In the genomic region with DNA sequence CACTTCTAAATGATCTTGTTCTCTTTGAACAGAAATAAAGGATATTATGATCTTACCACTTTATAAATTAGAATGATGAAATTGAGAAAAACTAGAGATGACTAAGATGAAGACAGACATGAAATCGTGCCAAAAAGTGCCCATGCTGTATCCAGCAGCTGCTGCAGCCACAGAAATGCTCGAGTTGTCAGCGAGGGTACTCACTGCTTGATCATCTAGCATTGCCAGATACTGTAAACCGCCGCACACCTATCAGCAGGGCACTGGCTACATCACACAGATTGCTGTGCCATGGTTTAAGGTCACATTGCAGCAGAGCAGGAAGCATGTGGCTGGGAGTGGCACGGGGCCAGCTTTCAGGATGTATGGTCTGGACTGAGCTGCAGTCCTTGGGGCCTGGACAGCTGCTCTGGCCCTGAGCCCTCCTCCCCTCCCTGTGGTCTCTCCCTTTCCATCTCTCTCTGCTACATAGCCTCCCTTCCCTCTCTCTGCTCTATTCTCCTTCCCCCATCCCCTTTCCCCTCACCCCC, we compare ENCODE assay signal across 9 cellular contexts. TPM values are rescaled to one million over a fixed set of nuclear protein-coding genes. Genes with fewer than 3 reads are reported as not detected.
DNase-seq lines count a peak whose midpoint lies in the region; ATAC-seq and TF ChIP-seq lines count a peak whose summit lies in the region.
"Had no signal": no experiment of that assay in that cellular context is flagged by ENCODE, and none has a peak within 500 bp of the region (broad histone marks: within the 10 kb centered on the region; RNA-seq: fewer than 3 reads in every experiment).

No MANE protein-coding gene starts in this region.

- H3K36me3 ChIP-seq in SJCRH30 (no peaks in the 10 kb centered on the region), transverse colon (no peaks in the 10 kb centered on the region)
- H3K36me3 ChIP-seq: vagina had no signal

- intact Hi-C loops in activated CD8-positive, alpha-beta T cell treated with anti-CD3 and anti-CD28 coated beads for 36 hours (cut with micrococcal nuclease), result no loop called here
- intact Hi-C loops in transverse colon (cut with DNase I; ENCODE audit: low total_unique reads), result no loop called here

- H3K4me1 ChIP-seq in SJCRH30 (peaks cover 25% of the 10 kb centered on the region), transverse colon (peaks cover 0 to 4% (median 1%) of the 10 kb centered on the region in 4 donors)

- H3K36me3 Mint-ChIP-seq in activated CD8-positive, alpha-beta T cell treated with anti-CD3 and anti-CD28 coated beads for 36 hours (ENCODE audit: low read depth), result no peaks in the 10 kb centered on the region
- no peaks in the 10 kb centered on the region for H3K36me3 Mint-ChIP-seq in activated CD8-positive, alpha-beta T cell treated with anti-CD3 and anti-CD28 coated beads, Interleukin-2, amount 10 ng/mL, durations not matched to agents 7 days and 5 days (ENCODE audit: low read depth)

- H3K27me3 Mint-ChIP-seq in activated CD8-positive, alpha-beta T cell treated with anti-CD3 and anti-CD28 coated beads for 36 hours, result peaks cover 1% of the 10 kb centered on the region
- H3K27me3 Mint-ChIP-seq in activated CD8-positive, alpha-beta T cell treated with anti-CD3 and anti-CD28 coated beads, Interleukin-2, amount 10 ng/mL, durations not matched to agents 7 days and 5 days (ENCODE audit: low read depth), result no peaks in the 10 kb centered on the region

- peak; percentile 27 for ATAC-seq in activated CD8-positive, alpha-beta T cell treated with anti-CD3 and anti-CD28 coated beads for 36 hours
- ATAC-seq in activated CD8-positive, alpha-beta T cell treated with anti-CD3 and anti-CD28 coated beads, Interleukin-2, amount 10 ng/mL, durations not matched to agents 7 days and 5 days, result no peak

- TF ChIP-seq CTCF in activated CD8-positive, alpha-beta T cell treated with anti-CD3 and anti-CD28 coated beads for 36 hours (IDR thresholded peaks at IDR 0.05), result no peak
- TF ChIP-seq CTCF in transverse colon (IDR thresholded peaks at IDR 0.05) (no peak), GM10266 (IDR thresholded peaks at IDR 0.05; ENCODE audit: control insufficient read depth, insufficient read depth, low read depth, missing control alignments) (no peak)

- POLR2A ChIA-PET in activated CD8-positive, alpha-beta T cell treated with anti-CD3 and anti-CD28 coated beads for 36 hours (lab: Charles Lee), result no interaction called here
- POLR2A ChIA-PET in activated CD8-positive, alpha-beta T cell treated with anti-CD3 and anti-CD28 coated beads, Interleukin-2, amount 10 ng/mL, durations not matched to agents 7 days and 5 days (lab: Charles Lee), result no interaction called here

- CTCF ChIA-PET in activated CD8-positive, alpha-beta T cell treated with anti-CD3 and anti-CD28 coated beads for 36 hours (lab: Charles Lee), result no interaction called here
- CTCF ChIA-PET in activated CD8-positive, alpha-beta T cell treated with anti-CD3 and anti-CD28 coated beads, Interleukin-2, amount 10 ng/mL, durations not matched to agents 7 days and 5 days (lab: Charles Lee), result no interaction called here

- peak overlapping the region; percentile 61 for H3K27ac ChIP-seq in SJCRH30
- H3K27ac ChIP-seq in transverse colon, result no peak overlapping the region
- H3K27ac ChIP-seq: vagina had no signal

- H3K4me3 ChIP-seq in SJCRH30, result peak overlapping the region; percentile 39
- no peak overlapping the region for H3K4me3 ChIP-seq in transverse colon
- H3K4me3 ChIP-seq: vagina had no signal

- H3K9me3 ChIP-seq in SJCRH30 (replicated peaks) (no peaks in the 10 kb centered on the region), transverse colon (no peaks in the 10 kb centered on the region)
- H3K9me3 ChIP-seq: vagina had no signal

- H3K9me3 Mint-ChIP-seq in activated CD8-positive, alpha-beta T cell treated with anti-CD3 and anti-CD28 coated beads for 36 hours, result no peaks in the 10 kb centered on the region
- H3K9me3 Mint-ChIP-seq in activated CD8-positive, alpha-beta T cell treated with anti-CD3 and anti-CD28 coated beads, Interleukin-2, amount 10 ng/mL, durations not matched to agents 7 days and 5 days (ENCODE audit: insufficient read depth), result no peaks in the 10 kb centered on the region

- in situ Hi-C loops in transverse colon (cut with MboI; ENCODE audit: low pct_ligation_motif_present in 1 of 4, low pct_unique_long_range_greater_than_20kb in 1 of 4, low sequenced_read_pairs in 3 of 4), result no loop called here

- no peak for TF ChIP-seq EP300 in transverse colon (IDR thresholded peaks at IDR 0.05; ENCODE audit: low read depth)

- DNase-seq in activated CD8-positive, alpha-beta T cell treated with anti-CD3 and anti-CD28 coated beads for 36 hours, result peak; percentile 23
- no peak for DNase-seq in activated CD8-positive, alpha-beta T cell treated with anti-CD3 and anti-CD28 coated beads, Interleukin-2, amount 10 ng/mL, durations not matched to agents 7 days and 5 days
- DNase-seq in SJCRH30, result peak; percentile 95 to 96
- DNase-seq in glomerular endothelial cell (ENCODE audit: extremely low read depth, low read depth, low spot score), result peak; percentile 14
- DNase-seq in transverse colon, result peak; percentile 43
- no peak for DNase-seq in GM10266 (ENCODE audit: extremely low spot score)
- no peak for DNase-seq in activated gamma-delta T cell (lab: John Stamatoyannopoulos, UW)
- no peak for DNase-seq in T-helper 9 cell

- no peak overlapping the region for H3K27ac Mint-ChIP-seq in activated CD8-positive, alpha-beta T cell treated with anti-CD3 and anti-CD28 coated beads for 36 hours
- no peak overlapping the region for H3K27ac Mint-ChIP-seq in activated CD8-positive, alpha-beta T cell treated with anti-CD3 and anti-CD28 coated beads, Interleukin-2, amount 10 ng/mL, durations not matched to agents 7 days and 5 days

- 31 to 41% methylated on average over 6 of the region's 6 CpGs for WGBS in transverse colon (ENCODE audit: low coverage in 1 of 2), 2 donors

- H3K27me3 ChIP-seq in SJCRH30 (no peaks in the 10 kb centered on the region), transverse colon (no peaks in the 10 kb centered on the region)
- H3K27me3 ChIP-seq: vagina had no signal

- TF ChIP-seq POLR2A in transverse colon (IDR thresholded peaks at IDR 0.05), result no peak

- H3K4me1 Mint-ChIP-seq in activated CD8-positive, alpha-beta T cell treated with anti-CD3 and anti-CD28 coated beads for 36 hours (ENCODE audit: low read depth), result no peaks in the 10 kb centered on the region
- H3K4me1 Mint-ChIP-seq in activated CD8-positive, alpha-beta T cell treated with anti-CD3 and anti-CD28 coated beads, Interleukin-2, amount 10 ng/mL, durations not matched to agents 7 days and 5 days (ENCODE audit: low read depth), result no peaks in the 10 kb centered on the region

- no peak overlapping the region for H3K4me3 Mint-ChIP-seq in activated CD8-positive, alpha-beta T cell treated with anti-CD3 and anti-CD28 coated beads for 36 hours
- H3K4me3 Mint-ChIP-seq in activated CD8-positive, alpha-beta T cell treated with anti-CD3 and anti-CD28 coated beads, Interleukin-2, amount 10 ng/mL, durations not matched to agents 7 days and 5 days, result no peak overlapping the region

RNA-seq across cellular contexts. Expression of gene SEPTIN5, which starts 51.0 kb away (rescaled TPM):
- 1 to 10 TPM; 1.3 to 1.5 TPM for total RNA-seq in activated CD8-positive, alpha-beta T cell treated with anti-CD3 and anti-CD28 coated beads for 36 hours
- total RNA-seq in activated CD8-positive, alpha-beta T cell treated with anti-CD3 and anti-CD28 coated beads, Interleukin-2, amount 10 ng/mL, durations not matched to agents 7 days and 5 days, result under 1 TPM in 1 of 2 experiments, not detected in 1; 0.53 TPM
- 11.2 and 11.9 TPM in 2 replicates for total RNA-seq in SJCRH30 (2014; rRNA removed; shearing (Covaris generic))
- total RNA-seq in glomerular endothelial cell (7.7 and 18.9 TPM in 2 replicates), transverse colon (100 to 1,000 TPM in 1 of 4 donors, 1 to 10 TPM in 3; 2.5 to 709 (median 5.4) TPM)

RNA-seq across cellular contexts. Expression of gene GP1BB, which starts 60.0 kb away (rescaled TPM):
- total RNA-seq in activated CD8-positive, alpha-beta T cell treated with anti-CD3 and anti-CD28 coated beads for 36 hours, result not detected
- total RNA-seq in activated CD8-positive, alpha-beta T cell treated with anti-CD3 and anti-CD28 coated beads, Interleukin-2, amount 10 ng/mL, durations not matched to agents 7 days and 5 days, result not detected
- total RNA-seq in SJCRH30 (2014; rRNA removed; shearing (Covaris generic)), result 2.5 and 4.4 TPM in 2 replicates
- total RNA-seq in glomerular endothelial cell, result 0.78 and 8.8 TPM in 2 replicates
- 10 to 100 TPM in 1 of 4 donors, 1 to 10 TPM in 2, under 1 TPM in 1; 0.41 to 10.3 (median 1.8) TPM for total RNA-seq in transverse colon

Comparison
In these comparisons a context has a peak if more than half of its experiments do, and no peak if none do; other contexts are left out.
1. DNase-seq: peak in activated CD8-positive, alpha-beta T cell treated with anti-CD3 and anti-CD28 coated beads for 36 hours (single experiment), SJCRH30 (2 of 2), glomerular endothelial cell (single experiment) and transverse colon (single experiment); none in activated CD8-positive, alpha-beta T cell treated with anti-CD3 and anti-CD28 coated beads, Interleukin-2, amount 10 ng/mL, durations not matched to agents 7 days and 5 days (single experiment), GM10266 (single experiment), activated gamma-delta T cell (single experiment) and T-helper 9 cell (single experiment).